ENCODE assay signal across 1 cellular context in genomic region chr2:96507957-96508520, GRCh38.
TF ChIP-seq lines count a peak whose summit lies in the region.

No MANE protein-coding gene starts in this region.

TF ChIP-seq in HepG2, 621 proteins besides CTCF, POLR2A, EP300 and RAD21 (continued from another document and continues in another):
- TF ChIP-seq ZNF710 (CRISPR knock-in tag; IDR thresholded peaks at IDR 0.05; ENCODE audit: borderline replicate concordance) (no peak; the same call in 1 of the 2 replicates), NFIC (IDR thresholded peaks at IDR 0.05; ENCODE audit: low read length) (no peak), KDM2A (CRISPR knock-in tag; IDR thresholded peaks at IDR 0.05; ENCODE audit: borderline replicate concordance, low read depth) (peak; percentile 73; the same call in 1 of the 2 replicates), MIER3 (CRISPR knock-in tag; IDR thresholded peaks at IDR 0.05; ENCODE audit: borderline replicate concordance) (no peak), ZNF44 (CRISPR knock-in tag; IDR thresholded peaks at IDR 0.05) (0 out of 2 replicates have a peak, but pooled peaks have one; percentile 34), MAFF (IDR thresholded peaks at IDR 0.05; ENCODE audit: low read depth, low read length) (no peak), NPAS2 (CRISPR knock-in tag; IDR thresholded peaks at IDR 0.05; ENCODE audit: borderline replicate concordance) (no peak), REL (CRISPR knock-in tag; conservative IDR thresholded peaks at IDR 0.05) (0 out of 2 replicates have a peak, but pooled peaks have one; percentile 9), ZNF468 (CRISPR knock-in tag; IDR thresholded peaks at IDR 0.05) (no peak), TOPORS (CRISPR knock-in tag; IDR thresholded peaks at IDR 0.05) (no peak), BRCA1 (CRISPR knock-in tag; IDR thresholded peaks at IDR 0.05) (no peak), EZH2 (conservative IDR thresholded peaks at IDR 0.05; ENCODE audit: low read depth, low read length) (no peak), ZNF784 (CRISPR knock-in tag; IDR thresholded peaks at IDR 0.05; ENCODE audit: borderline replicate concordance) (no peak), MXD4 (CRISPR knock-in tag; IDR thresholded peaks at IDR 0.05) (no peak), MLX (CRISPR knock-in tag; IDR thresholded peaks at IDR 0.05) (no peak), TSC22D2 (CRISPR knock-in tag; IDR thresholded peaks at IDR 0.05; ENCODE audit: borderline replicate concordance) (peak; percentile 41; the same call in 1 of the 2 replicates), ZNF160 (CRISPR knock-in tag; IDR thresholded peaks at IDR 0.05) (no peak), ZNF281 (CRISPR knock-in tag; IDR thresholded peaks at IDR 0.05; ENCODE audit: borderline replicate concordance) (no peak), HIVEP1 (CRISPR knock-in tag; IDR thresholded peaks at IDR 0.05) (no peak), USF2 (IDR thresholded peaks at IDR 0.05; ENCODE audit: low read depth, low read length) (no peak), USF2 (CRISPR knock-in tag; IDR thresholded peaks at IDR 0.05; ENCODE audit: borderline replicate concordance) (no peak), ZNF232 (CRISPR knock-in tag; IDR thresholded peaks at IDR 0.05; ENCODE audit: borderline replicate concordance) (no peak), SKI (IDR thresholded peaks at IDR 0.05; ENCODE audit: partially characterized antibody) (no peak), ZSCAN22 (CRISPR knock-in tag; IDR thresholded peaks at IDR 0.05) (no peak), RNF2 (conservative IDR thresholded peaks at IDR 0.05; ENCODE audit: low read depth) (no peak), HDAC1 (CRISPR knock-in tag; IDR thresholded peaks at IDR 0.05) (peak; percentile 45; the same call in 1 of the 2 replicates), ZFP36L1 (CRISPR knock-in tag; IDR thresholded peaks at IDR 0.05) (no peak), ESRRA (CRISPR knock-in tag; IDR thresholded peaks at IDR 0.05; ENCODE audit: low read depth) (no peak; the same call in 1 of the 2 replicates), ZNF724P (CRISPR knock-in tag; IDR thresholded peaks at IDR 0.05; ENCODE audit: borderline replicate concordance) (no peak; the same call in 1 of the 2 replicates), KDM6A (CRISPR knock-in tag; IDR thresholded peaks at IDR 0.05; ENCODE audit: low read depth) (no peak), ZNF577 (CRISPR knock-in tag; IDR thresholded peaks at IDR 0.05; ENCODE audit: borderline replicate concordance, low read depth) (no peak), PPARG (CRISPR knock-in tag; conservative IDR thresholded peaks at IDR 0.05) (0 out of 2 replicates have a peak, but pooled peaks have one; percentile 42), ZNF878 (CRISPR knock-in tag; IDR thresholded peaks at IDR 0.05) (no peak), ZNF343 (CRISPR knock-in tag; IDR thresholded peaks at IDR 0.05) (0 out of 2 replicates have a peak, but pooled peaks have one; percentile 22), MXI1 (IDR thresholded peaks at IDR 0.05; ENCODE audit: borderline replicate concordance, low read depth, low read length) (no peak), LBX2 (CRISPR knock-in tag; IDR thresholded peaks at IDR 0.05; ENCODE audit: borderline replicate concordance) (no peak), CHD4 (IDR thresholded peaks at IDR 0.05; ENCODE audit: borderline replicate concordance, low read length) (no peak), NFE2 (CRISPR knock-in tag; IDR thresholded peaks at IDR 0.05) (no peak), TFE3 (CRISPR knock-in tag; IDR thresholded peaks at IDR 0.05) (no peak), MTF1 (CRISPR knock-in tag; IDR thresholded peaks at IDR 0.05) (no peak), ZNF362 (CRISPR knock-in tag; IDR thresholded peaks at IDR 0.05; ENCODE audit: borderline replicate concordance) (no peak), ZNF274 (CRISPR knock-in tag; IDR thresholded peaks at IDR 0.05) (0 out of 2 replicates have a peak, but pooled peaks have one; percentile 34), KDM5B (CRISPR knock-in tag; IDR thresholded peaks at IDR 0.05; ENCODE audit: borderline replicate concordance) (peak; percentile 9; the same call in 1 of the 2 replicates), ZNF609 (CRISPR knock-in tag; IDR thresholded peaks at IDR 0.05; ENCODE audit: borderline replicate concordance) (no peak), ZNF180 (CRISPR knock-in tag; IDR thresholded peaks at IDR 0.05; ENCODE audit: borderline replicate concordance, low read depth) (no peak), ZFAT (CRISPR knock-in tag; conservative IDR thresholded peaks at IDR 0.05) (no peak), REXO4 (CRISPR knock-in tag; IDR thresholded peaks at IDR 0.05; ENCODE audit: borderline replicate concordance) (no peak), ZBTB7B (CRISPR knock-in tag; IDR thresholded peaks at IDR 0.05) (peak; percentile 80)
